ENCODE assay signal across 8 cellular contexts in genomic region chr20:2873010-2873746, GRCh38. TPM values are rescaled to one million over a fixed set of nuclear protein-coding genes. Genes with fewer than 3 reads are reported as not detected.
DNase-seq lines count a peak whose midpoint lies in the region; ATAC-seq and TF ChIP-seq lines count a peak whose summit lies in the region.

PTPRA (plus strand) TSS chr20:2873481; CDS start chr20:2964278, 90,797 bp downstream.

- ATAC-seq in naive thymus-derived CD8-positive, alpha-beta T cell: peak; percentile 86 to 88
- peak; percentile 95 to 96 for ATAC-seq in stimulated activated naive B cell treated with anti-CD40 and anti-IgM and Interleukin-4, amounts not matched to agents 10 μg/mL and 1 μg/mL and 100 μg/mL, for 72 hours (replicated peaks)

- H3K4me1 Mint-ChIP-seq in naive thymus-derived CD8-positive, alpha-beta T cell: peaks cover 31 to 60% (median 53%) of the 10 kb centered on the region in 4 donors
- H3K4me1 Mint-ChIP-seq in stimulated activated naive B cell treated with anti-CD40 and anti-IgM and Interleukin-4, amounts not matched to agents 10 μg/mL and 1 μg/mL and 100 μg/mL, for 72 hours: peaks cover 45 to 63% of the 10 kb centered on the region in 2 donors

- TF ChIP-seq CTCF in DOHH2 (IDR thresholded peaks at IDR 0.05; ENCODE audit: low read depth, low read length, poor library complexity, severe bottlenecking) (no peak), fibroblast of lung (conservative IDR thresholded peaks at IDR 0.05 in 1 of 2, IDR thresholded peaks at IDR 0.05 in 1 of 2; ENCODE audit: low read depth in 1 of 2, low read length in 2 of 2) (no peak)

- DNase-seq in GM23248: peak; percentile 96
- DNase-seq in Kasumi-1 (lab: John Stamatoyannopoulos, UW): peak; percentile 87 to 91
- DNase-seq in RPMI8226: peak; percentile 96
- peak; percentile 75 to 83 for DNase-seq in activated T-helper 1 cell treated with anti-CD3 and anti-CD28 coated beads, Interleukin-2, amount 50 U/mL, for 16 hours (ENCODE audit: low read depth in 1 of 2, low spot score in 1 of 2)
- DNase-seq in fibroblast of lung (ENCODE audit: low read depth in 2 of 2): peak; percentile 89 to 90
- DNase-seq in naive thymus-derived CD8-positive, alpha-beta T cell: peak; percentile 84 to 94 (median 90)
- DNase-seq in stimulated activated naive B cell treated with anti-CD40 and anti-IgM and Interleukin-4, amounts not matched to agents 10 μg/mL and 1 μg/mL and 100 μg/mL, for 72 hours: peak; percentile 91

- H3K27ac Mint-ChIP-seq in naive thymus-derived CD8-positive, alpha-beta T cell: peak within 1 kb of the TSS; percentile 90 to 97 (median 94)
- peak within 1 kb of the TSS; percentile 96 for H3K27ac Mint-ChIP-seq in stimulated activated naive B cell treated with anti-CD40 and anti-IgM and Interleukin-4, amounts not matched to agents 10 μg/mL and 1 μg/mL and 100 μg/mL, for 72 hours

- POLR2A ChIA-PET in naive thymus-derived CD8-positive, alpha-beta T cell (lab: Charles Lee): interaction anchor here (1.0 to 1.9 kb wide), 8 partner anchors 8 to 1606 kb away, joined by 3 to 13 read pairs (median 4); partner anchors contain the start of genes NOP56, PCED1A and VPS16

- H3K9me2 ChIP-seq in DOHH2 (replicated peaks; ENCODE audit: control insufficient read depth, low read length) (no peaks in the 10 kb centered on the region), GM23248 (ENCODE audit: insufficient read depth) (no peaks in the 10 kb centered on the region)

- in situ Hi-C loops in GM23248 (cut with MboI): no loop called here

- peak within 1 kb of the TSS; percentile 85 for H3K4me3 ChIP-seq in DOHH2 (ENCODE audit: low read length)
- peak within 1 kb of the TSS; percentile 88 for H3K4me3 ChIP-seq in GM23248
- peak within 1 kb of the TSS; percentile 76 to 89 (median 87) for H3K4me3 ChIP-seq in fibroblast of lung (replicated peaks in 1 of 4; ENCODE audit: control extremely low read depth in 1 of 4, insufficient read depth in 1 of 4, low read depth in 3 of 4, low read length in 4 of 4)

- H3K9ac ChIP-seq in GM23248: peak within 1 kb of the TSS; percentile 86
- peak within 1 kb of the TSS; percentile 80 for H3K9ac ChIP-seq in fibroblast of lung (ENCODE audit: insufficient read depth, low read length)

- no peaks in the 10 kb centered on the region for H3K9me3 ChIP-seq in DOHH2 (ENCODE audit: control insufficient read depth, insufficient read depth, low read length)
- H3K9me3 ChIP-seq in GM23248 (ENCODE audit: low read depth): no peaks in the 10 kb centered on the region
- H3K9me3 ChIP-seq in fibroblast of lung (ENCODE audit: control insufficient read depth, insufficient read depth, low read depth, low read length): no peaks in the 10 kb centered on the region

- H2AFZ ChIP-seq in GM23248 (peak within 1 kb of the TSS; percentile 80), fibroblast of lung (ENCODE audit: low read length) (peak within 1 kb of the TSS; percentile 65)

- H3K4me1 ChIP-seq in DOHH2 (ENCODE audit: control insufficient read depth, low read length): peaks cover 27% of the 10 kb centered on the region
- peaks cover 14% of the 10 kb centered on the region for H3K4me1 ChIP-seq in GM23248 (ENCODE audit: insufficient read depth)
- H3K4me1 ChIP-seq in fibroblast of lung (ENCODE audit: control insufficient read depth, extremely low read depth, insufficient read depth, low read length): peaks cover 7% of the 10 kb centered on the region

- H3K36me3 ChIP-seq in DOHH2 (ENCODE audit: control insufficient read depth, low read length): peaks cover 24% of the 10 kb centered on the region
- no peaks in the 10 kb centered on the region for H3K36me3 ChIP-seq in GM23248 (ENCODE audit: low read depth)
- H3K36me3 ChIP-seq in fibroblast of lung (ENCODE audit: control insufficient read depth, insufficient read depth, low read length): peaks cover 1% of the 10 kb centered on the region

- H3F3A ChIP-seq in DOHH2 (ENCODE audit: control insufficient read depth, insufficient read depth): peaks cover 2% of the 10 kb centered on the region
- peaks cover 29% of the 10 kb centered on the region for H3F3A ChIP-seq in GM23248 (ENCODE audit: insufficient read depth)

- H3K79me2 ChIP-seq in DOHH2 (ENCODE audit: control insufficient read depth, low read length): peaks cover 44% of the 10 kb centered on the region
- peaks cover 47% of the 10 kb centered on the region for H3K79me2 ChIP-seq in GM23248 (ENCODE audit: insufficient read depth)
- H3K79me2 ChIP-seq in fibroblast of lung (ENCODE audit: control insufficient read depth, insufficient read depth, low read length): peaks cover 25% of the 10 kb centered on the region

- peak within 1 kb of the TSS; percentile 20; the same call in 1 of the 2 replicates for H3K27ac ChIP-seq in DOHH2 (ENCODE audit: low read depth, low read length)
- peak within 1 kb of the TSS; percentile 16; the same call in 1 of the 2 replicates for H3K27ac ChIP-seq in GM23248
- H3K27ac ChIP-seq in fibroblast of lung (ENCODE audit: insufficient read depth, low read length): peak within 1 kb of the TSS; percentile 52

- H3K4me3 Mint-ChIP-seq in naive thymus-derived CD8-positive, alpha-beta T cell: peak within 1 kb of the TSS; percentile 89 to 96 (median 93)
- H3K4me3 Mint-ChIP-seq in stimulated activated naive B cell treated with anti-CD40 and anti-IgM and Interleukin-4, amounts not matched to agents 10 μg/mL and 1 μg/mL and 100 μg/mL, for 72 hours: peak within 1 kb of the TSS; percentile 91 to 95

- no peaks in the 10 kb centered on the region for H3K27me3 Mint-ChIP-seq in naive thymus-derived CD8-positive, alpha-beta T cell
- peaks cover 0 to 5% of the 10 kb centered on the region in 2 donors for H3K27me3 Mint-ChIP-seq in stimulated activated naive B cell treated with anti-CD40 and anti-IgM and Interleukin-4, amounts not matched to agents 10 μg/mL and 1 μg/mL and 100 μg/mL, for 72 hours

- H3K4me2 ChIP-seq in DOHH2 (ENCODE audit: low read length) (peak within 1 kb of the TSS; percentile 99), GM23248 (ENCODE audit: unreplicated experiment) (peak within 1 kb of the TSS; percentile 84), fibroblast of lung (ENCODE audit: extremely low read depth, insufficient read depth, low read length) (peak within 1 kb of the TSS; percentile 86)

- 0 to 1% methylated on average over 63 to 68 of the region's 83 CpGs for WGBS in GM23248 (ENCODE audit: low coverage in 1 of 2, low lambda C conversion rate in 2 of 2, missing lambda C conversion rate in 2 of 2), 2 experiments

- H3K9me3 Mint-ChIP-seq in naive thymus-derived CD8-positive, alpha-beta T cell: no peaks in the 10 kb centered on the region
- H3K9me3 Mint-ChIP-seq in stimulated activated naive B cell treated with anti-CD40 and anti-IgM and Interleukin-4, amounts not matched to agents 10 μg/mL and 1 μg/mL and 100 μg/mL, for 72 hours: no peaks in the 10 kb centered on the region

- peaks cover 0 to 14% (median 0%) of the 10 kb centered on the region in 3 donors for H3K36me3 Mint-ChIP-seq in naive thymus-derived CD8-positive, alpha-beta T cell
- peaks cover 7 to 16% of the 10 kb centered on the region in 2 donors for H3K36me3 Mint-ChIP-seq in stimulated activated naive B cell treated with anti-CD40 and anti-IgM and Interleukin-4, amounts not matched to agents 10 μg/mL and 1 μg/mL and 100 μg/mL, for 72 hours

- peaks cover 17% of the 10 kb centered on the region for H3K27me3 ChIP-seq in DOHH2 (ENCODE audit: control insufficient read depth, low read length)
- no peaks in the 10 kb centered on the region for H3K27me3 ChIP-seq in GM23248 (replicated peaks; ENCODE audit: insufficient read depth)
- no peaks in the 10 kb centered on the region for H3K27me3 ChIP-seq in fibroblast of lung (ENCODE audit: control insufficient read depth, insufficient read depth, low read length)

- H4K20me1 ChIP-seq in DOHH2 (ENCODE audit: control insufficient read depth, insufficient read depth, low read depth, low read length) (peaks cover 16% of the 10 kb centered on the region), GM23248 (ENCODE audit: insufficient read depth) (no peaks in the 10 kb centered on the region), fibroblast of lung (ENCODE audit: control insufficient read depth, extremely low read depth, insufficient read depth, low read length) (no peaks in the 10 kb centered on the region)

RNA-seq across cellular contexts. Expression of gene PTPRA, which starts in this region (rescaled TPM):
- 27.4 and 50.8 TPM in 2 replicates for total RNA-seq in GM23248 (2014; rRNA removed; shearing (Covaris generic))
- polyA plus RNA-seq in GM23248 (2016; fragmentation: Nextera tagmentation; extraction: Ambion mirVana): 37.4 and 37.9 TPM in 2 replicates
- total RNA-seq in fibroblast of lung: 22.3 and 27.9 TPM in 2 replicates
- polyA plus RNA-seq in fibroblast of lung: 106 and 127 TPM in 2 replicates
- polyA plus RNA-seq in fibroblast of lung (2012): 44.5 and 49.4 TPM in 2 replicates
- polyA minus RNA-seq in fibroblast of lung (ENCODE audit: low replicate concordance): 56.0 and 63.2 TPM in 2 replicates
- total RNA-seq in naive thymus-derived CD8-positive, alpha-beta T cell: 100 to 1,000 TPM in 1 of 2 experiments, 10 to 100 TPM in 1; 90.1 to 106 TPM
- 10 to 100 TPM; 24.6 to 51.4 (median 30.8) TPM for polyA plus RNA-seq in naive thymus-derived CD8-positive, alpha-beta T cell

Comparison
In these comparisons a context has a peak if more than half of its experiments do, and no peak if none do; other contexts are left out.
1. Peak in every context shown above with its lines: DNase-seq, ATAC-seq, H3K4me3 ChIP-seq and H3K27ac ChIP-seq.